Comparison of ENCODE assay signal across 1 cellular context in genomic region chr2:236576053-236576452, GRCh38.
TF ChIP-seq lines count a peak whose summit lies in the region.

No MANE protein-coding gene starts in this region.

TF ChIP-seq in GM23338, 12 proteins besides CTCF, POLR2A, EP300 and RAD21 (continued from another document):
- TF ChIP-seq NANOG (IDR thresholded peaks at IDR 0.05; ENCODE audit: borderline replicate concordance) = no peak
- TF ChIP-seq, protein P1, sequence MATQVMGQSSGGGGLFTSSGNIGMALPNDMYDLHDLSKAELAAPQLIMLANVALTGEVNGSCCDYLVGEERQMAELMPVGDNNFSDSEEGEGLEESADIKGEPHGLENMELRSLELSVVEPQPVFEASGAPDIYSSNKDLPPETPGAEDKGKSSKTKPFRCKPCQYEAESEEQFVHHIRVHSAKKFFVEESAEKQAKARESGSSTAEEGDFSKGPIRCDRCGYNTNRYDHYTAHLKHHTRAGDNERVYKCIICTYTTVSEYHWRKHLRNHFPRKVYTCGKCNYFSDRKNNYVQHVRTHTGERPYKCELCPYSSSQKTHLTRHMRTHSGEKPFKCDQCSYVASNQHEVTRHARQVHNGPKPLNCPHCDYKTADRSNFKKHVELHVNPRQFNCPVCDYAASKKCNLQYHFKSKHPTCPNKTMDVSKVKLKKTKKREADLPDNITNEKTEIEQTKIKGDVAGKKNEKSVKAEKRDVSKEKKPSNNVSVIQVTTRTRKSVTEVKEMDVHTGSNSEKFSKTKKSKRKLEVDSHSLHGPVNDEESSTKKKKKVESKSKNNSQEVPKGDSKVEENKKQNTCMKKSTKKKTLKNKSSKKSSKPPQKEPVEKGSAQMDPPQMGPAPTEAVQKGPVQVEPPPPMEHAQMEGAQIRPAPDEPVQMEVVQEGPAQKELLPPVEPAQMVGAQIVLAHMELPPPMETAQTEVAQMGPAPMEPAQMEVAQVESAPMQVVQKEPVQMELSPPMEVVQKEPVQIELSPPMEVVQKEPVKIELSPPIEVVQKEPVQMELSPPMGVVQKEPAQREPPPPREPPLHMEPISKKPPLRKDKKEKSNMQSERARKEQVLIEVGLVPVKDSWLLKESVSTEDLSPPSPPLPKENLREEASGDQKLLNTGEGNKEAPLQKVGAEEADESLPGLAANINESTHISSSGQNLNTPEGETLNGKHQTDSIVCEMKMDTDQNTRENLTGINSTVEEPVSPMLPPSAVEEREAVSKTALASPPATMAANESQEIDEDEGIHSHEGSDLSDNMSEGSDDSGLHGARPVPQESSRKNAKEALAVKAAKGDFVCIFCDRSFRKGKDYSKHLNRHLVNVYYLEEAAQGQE (IDR thresholded peaks at IDR 0.05; ENCODE audit: unreplicated experiment) = no peak
